1 cellular context compared by ENCODE assay signal in genomic region chr7:87345166-87345927, GRCh38.
TF ChIP-seq lines count a peak whose summit lies in the region.

A gene with protein sequence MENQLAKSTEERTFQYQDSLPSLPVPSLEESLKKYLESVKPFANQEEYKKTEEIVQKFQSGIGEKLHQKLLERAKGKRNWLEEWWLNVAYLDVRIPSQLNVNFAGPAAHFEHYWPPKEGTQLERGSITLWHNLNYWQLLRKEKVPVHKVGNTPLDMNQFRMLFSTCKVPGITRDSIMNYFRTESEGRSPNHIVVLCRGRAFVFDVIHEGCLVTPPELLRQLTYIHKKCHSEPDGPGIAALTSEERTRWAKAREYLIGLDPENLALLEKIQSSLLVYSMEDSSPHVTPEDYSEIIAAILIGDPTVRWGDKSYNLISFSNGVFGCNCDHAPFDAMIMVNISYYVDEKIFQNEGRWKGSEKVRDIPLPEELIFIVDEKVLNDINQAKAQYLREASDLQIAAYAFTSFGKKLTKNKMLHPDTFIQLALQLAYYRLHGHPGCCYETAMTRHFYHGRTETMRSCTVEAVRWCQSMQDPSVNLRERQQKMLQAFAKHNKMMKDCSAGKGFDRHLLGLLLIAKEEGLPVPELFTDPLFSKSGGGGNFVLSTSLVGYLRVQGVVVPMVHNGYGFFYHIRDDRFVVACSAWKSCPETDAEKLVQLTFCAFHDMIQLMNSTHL (plus strand): TSS chr7:87345664. CDS start chr7:87349069, 3,405 bp downstream.

TF ChIP-seq in GM12878, 131 proteins besides CTCF, POLR2A, EP300 and RAD21 (continued from another document and continues in another):
- TF ChIP-seq IRF5 (IDR thresholded peaks at IDR 0.05; ENCODE audit: borderline replicate concordance) (no peak), STAT1 (conservative IDR thresholded peaks at IDR 0.05) (no peak), ZNF207 (IDR thresholded peaks at IDR 0.05; ENCODE audit: borderline replicate concordance) (no peak), TCF7 (IDR thresholded peaks at IDR 0.05; ENCODE audit: borderline replicate concordance) (no peak), GATAD2B (conservative IDR thresholded peaks at IDR 0.05; ENCODE audit: low read depth) (peak; percentile 93), MYC (IDR thresholded peaks at IDR 0.05; ENCODE audit: insufficient read depth, insufficient read length, insufficient replicate concordance, low read length, severe bottlenecking) (no peak), RUNX3 (IDR thresholded peaks at IDR 0.05; ENCODE audit: low read length) (peak; percentile 75), RELA (IDR thresholded peaks at IDR 0.05; ENCODE audit: borderline replicate concordance, partially characterized antibody) (no peak), USF1 (IDR thresholded peaks at IDR 0.05; ENCODE audit: borderline replicate concordance, extremely low read length, insufficient read depth, low read depth, low read length) (no peak), IKZF1 (conservative IDR thresholded peaks at IDR 0.05) (peak; percentile 86), FOS (IDR thresholded peaks at IDR 0.05; ENCODE audit: borderline replicate concordance, extremely low read depth, insufficient read length) (peak; percentile 31), PAX8 (IDR thresholded peaks at IDR 0.05) (no peak), ZSCAN29 (IDR thresholded peaks at IDR 0.05) (no peak), TARDBP (IDR thresholded peaks at IDR 0.05; ENCODE audit: borderline replicate concordance) (no peak), SREBF2 (IDR thresholded peaks at IDR 0.05; ENCODE audit: low read length) (no peak), SUZ12 (IDR thresholded peaks at IDR 0.05; ENCODE audit: unreplicated experiment) (no peak), CUX1 (IDR thresholded peaks at IDR 0.05; ENCODE audit: insufficient replicate concordance, low read depth, low read length) (no peak), KAT2A (conservative IDR thresholded peaks at IDR 0.05; ENCODE audit: control insufficient read depth, low read depth, low read length) (no peak), WRNIP1 (IDR thresholded peaks at IDR 0.05; ENCODE audit: borderline replicate concordance, low read depth, low read length) (no peak), YBX1 (IDR thresholded peaks at IDR 0.05) (no peak), MTA3 (IDR thresholded peaks at IDR 0.05; ENCODE audit: borderline replicate concordance, low read length) (no peak), NFIC (IDR thresholded peaks at IDR 0.05; ENCODE audit: low read depth, low read length) (no peak), YY1 (IDR thresholded peaks at IDR 0.05; ENCODE audit: low read depth, low read length) (0 out of 2 replicates have a peak, but pooled peaks have one; percentile 11), BRCA1 (IDR thresholded peaks at IDR 0.05; ENCODE audit: low read depth, low read length) (no peak), TBL1XR1 (IDR thresholded peaks at IDR 0.05; ENCODE audit: low read depth, low read length) (no peak), SMARCA5 (IDR thresholded peaks at IDR 0.05) (0 out of 2 replicates have a peak, but pooled peaks have one; percentile 12), BMI1 (IDR thresholded peaks at IDR 0.05; ENCODE audit: borderline replicate concordance) (no peak), SIX5 (IDR thresholded peaks at IDR 0.05; ENCODE audit: low read depth, low read length, severe bottlenecking) (no peak), NBN (IDR thresholded peaks at IDR 0.05) (no peak), ZBED1 (IDR thresholded peaks at IDR 0.05; ENCODE audit: borderline replicate concordance) (no peak)
- TF ChIP-seq, protein P1, sequence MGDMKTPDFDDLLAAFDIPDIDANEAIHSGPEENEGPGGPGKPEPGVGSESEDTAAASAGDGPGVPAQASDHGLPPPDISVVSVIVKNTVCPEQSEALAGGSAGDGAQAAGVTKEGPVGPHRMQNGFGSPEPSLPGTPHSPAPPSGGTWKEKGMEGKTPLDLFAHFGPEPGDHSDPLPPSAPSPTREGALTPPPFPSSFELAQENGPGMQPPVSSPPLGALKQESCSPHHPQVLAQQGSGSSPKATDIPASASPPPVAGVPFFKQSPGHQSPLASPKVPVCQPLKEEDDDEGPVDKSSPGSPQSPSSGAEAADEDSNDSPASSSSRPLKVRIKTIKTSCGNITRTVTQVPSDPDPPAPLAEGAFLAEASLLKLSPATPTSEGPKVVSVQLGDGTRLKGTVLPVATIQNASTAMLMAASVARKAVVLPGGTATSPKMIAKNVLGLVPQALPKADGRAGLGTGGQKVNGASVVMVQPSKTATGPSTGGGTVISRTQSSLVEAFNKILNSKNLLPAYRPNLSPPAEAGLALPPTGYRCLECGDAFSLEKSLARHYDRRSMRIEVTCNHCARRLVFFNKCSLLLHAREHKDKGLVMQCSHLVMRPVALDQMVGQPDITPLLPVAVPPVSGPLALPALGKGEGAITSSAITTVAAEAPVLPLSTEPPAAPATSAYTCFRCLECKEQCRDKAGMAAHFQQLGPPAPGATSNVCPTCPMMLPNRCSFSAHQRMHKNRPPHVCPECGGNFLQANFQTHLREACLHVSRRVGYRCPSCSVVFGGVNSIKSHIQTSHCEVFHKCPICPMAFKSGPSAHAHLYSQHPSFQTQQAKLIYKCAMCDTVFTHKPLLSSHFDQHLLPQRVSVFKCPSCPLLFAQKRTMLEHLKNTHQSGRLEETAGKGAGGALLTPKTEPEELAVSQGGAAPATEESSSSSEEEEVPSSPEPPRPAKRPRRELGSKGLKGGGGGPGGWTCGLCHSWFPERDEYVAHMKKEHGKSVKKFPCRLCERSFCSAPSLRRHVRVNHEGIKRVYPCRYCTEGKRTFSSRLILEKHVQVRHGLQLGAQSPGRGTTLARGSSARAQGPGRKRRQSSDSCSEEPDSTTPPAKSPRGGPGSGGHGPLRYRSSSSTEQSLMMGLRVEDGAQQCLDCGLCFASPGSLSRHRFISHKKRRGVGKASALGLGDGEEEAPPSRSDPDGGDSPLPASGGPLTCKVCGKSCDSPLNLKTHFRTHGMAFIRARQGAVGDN (IDR thresholded peaks at IDR 0.05) = peak; percentile 38; the same call in 1 of the 2 replicates
- TF ChIP-seq, protein P2, sequence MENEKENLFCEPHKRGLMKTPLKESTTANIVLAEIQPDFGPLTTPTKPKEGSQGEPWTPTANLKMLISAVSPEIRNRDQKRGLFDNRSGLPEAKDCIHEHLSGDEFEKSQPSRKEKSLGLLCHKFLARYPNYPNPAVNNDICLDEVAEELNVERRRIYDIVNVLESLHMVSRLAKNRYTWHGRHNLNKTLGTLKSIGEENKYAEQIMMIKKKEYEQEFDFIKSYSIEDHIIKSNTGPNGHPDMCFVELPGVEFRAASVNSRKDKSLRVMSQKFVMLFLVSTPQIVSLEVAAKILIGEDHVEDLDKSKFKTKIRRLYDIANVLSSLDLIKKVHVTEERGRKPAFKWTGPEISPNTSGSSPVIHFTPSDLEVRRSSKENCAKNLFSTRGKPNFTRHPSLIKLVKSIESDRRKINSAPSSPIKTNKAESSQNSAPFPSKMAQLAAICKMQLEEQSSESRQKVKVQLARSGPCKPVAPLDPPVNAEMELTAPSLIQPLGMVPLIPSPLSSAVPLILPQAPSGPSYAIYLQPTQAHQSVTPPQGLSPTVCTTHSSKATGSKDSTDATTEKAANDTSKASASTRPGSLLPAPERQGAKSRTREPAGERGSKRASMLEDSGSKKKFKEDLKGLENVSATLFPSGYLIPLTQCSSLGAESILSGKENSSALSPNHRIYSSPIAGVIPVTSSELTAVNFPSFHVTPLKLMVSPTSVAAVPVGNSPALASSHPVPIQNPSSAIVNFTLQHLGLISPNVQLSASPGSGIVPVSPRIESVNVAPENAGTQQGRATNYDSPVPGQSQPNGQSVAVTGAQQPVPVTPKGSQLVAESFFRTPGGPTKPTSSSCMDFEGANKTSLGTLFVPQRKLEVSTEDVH (IDR thresholded peaks at IDR 0.05; ENCODE audit: low read depth, partially characterized antibody) = no peak
- TF ChIP-seq, protein P3, sequence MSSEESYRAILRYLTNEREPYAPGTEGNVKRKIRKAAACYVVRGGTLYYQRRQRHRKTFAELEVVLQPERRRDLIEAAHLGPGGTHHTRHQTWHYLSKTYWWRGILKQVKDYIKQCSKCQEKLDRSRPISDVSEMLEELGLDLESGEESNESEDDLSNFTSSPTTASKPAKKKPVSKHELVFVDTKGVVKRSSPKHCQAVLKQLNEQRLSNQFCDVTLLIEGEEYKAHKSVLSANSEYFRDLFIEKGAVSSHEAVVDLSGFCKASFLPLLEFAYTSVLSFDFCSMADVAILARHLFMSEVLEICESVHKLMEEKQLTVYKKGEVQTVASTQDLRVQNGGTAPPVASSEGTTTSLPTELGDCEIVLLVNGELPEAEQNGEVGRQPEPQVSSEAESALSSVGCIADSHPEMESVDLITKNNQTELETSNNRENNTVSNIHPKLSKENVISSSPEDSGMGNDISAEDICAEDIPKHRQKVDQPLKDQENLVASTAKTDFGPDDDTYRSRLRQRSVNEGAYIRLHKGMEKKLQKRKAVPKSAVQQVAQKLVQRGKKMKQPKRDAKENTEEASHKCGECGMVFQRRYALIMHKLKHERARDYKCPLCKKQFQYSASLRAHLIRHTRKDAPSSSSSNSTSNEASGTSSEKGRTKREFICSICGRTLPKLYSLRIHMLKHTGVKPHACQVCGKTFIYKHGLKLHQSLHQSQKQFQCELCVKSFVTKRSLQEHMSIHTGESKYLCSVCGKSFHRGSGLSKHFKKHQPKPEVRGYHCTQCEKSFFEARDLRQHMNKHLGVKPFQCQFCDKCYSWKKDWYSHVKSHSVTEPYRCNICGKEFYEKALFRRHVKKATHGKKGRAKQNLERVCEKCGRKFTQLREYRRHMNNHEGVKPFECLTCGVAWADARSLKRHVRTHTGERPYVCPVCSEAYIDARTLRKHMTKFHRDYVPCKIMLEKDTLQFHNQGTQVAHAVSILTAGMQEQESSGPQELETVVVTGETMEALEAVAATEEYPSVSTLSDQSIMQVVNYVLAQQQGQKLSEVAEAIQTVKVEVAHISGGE (CRISPR knock-in tag; IDR thresholded peaks at IDR 0.05) = no peak
- TF ChIP-seq, protein P4, sequence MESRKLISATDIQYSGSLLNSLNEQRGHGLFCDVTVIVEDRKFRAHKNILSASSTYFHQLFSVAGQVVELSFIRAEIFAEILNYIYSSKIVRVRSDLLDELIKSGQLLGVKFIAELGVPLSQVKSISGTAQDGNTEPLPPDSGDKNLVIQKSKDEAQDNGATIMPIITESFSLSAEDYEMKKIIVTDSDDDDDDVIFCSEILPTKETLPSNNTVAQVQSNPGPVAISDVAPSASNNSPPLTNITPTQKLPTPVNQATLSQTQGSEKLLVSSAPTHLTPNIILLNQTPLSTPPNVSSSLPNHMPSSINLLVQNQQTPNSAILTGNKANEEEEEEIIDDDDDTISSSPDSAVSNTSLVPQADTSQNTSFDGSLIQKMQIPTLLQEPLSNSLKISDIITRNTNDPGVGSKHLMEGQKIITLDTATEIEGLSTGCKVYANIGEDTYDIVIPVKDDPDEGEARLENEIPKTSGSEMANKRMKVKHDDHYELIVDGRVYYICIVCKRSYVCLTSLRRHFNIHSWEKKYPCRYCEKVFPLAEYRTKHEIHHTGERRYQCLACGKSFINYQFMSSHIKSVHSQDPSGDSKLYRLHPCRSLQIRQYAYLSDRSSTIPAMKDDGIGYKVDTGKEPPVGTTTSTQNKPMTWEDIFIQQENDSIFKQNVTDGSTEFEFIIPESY (IDR thresholded peaks at IDR 0.05) = no peak
- TF ChIP-seq, protein P5, sequence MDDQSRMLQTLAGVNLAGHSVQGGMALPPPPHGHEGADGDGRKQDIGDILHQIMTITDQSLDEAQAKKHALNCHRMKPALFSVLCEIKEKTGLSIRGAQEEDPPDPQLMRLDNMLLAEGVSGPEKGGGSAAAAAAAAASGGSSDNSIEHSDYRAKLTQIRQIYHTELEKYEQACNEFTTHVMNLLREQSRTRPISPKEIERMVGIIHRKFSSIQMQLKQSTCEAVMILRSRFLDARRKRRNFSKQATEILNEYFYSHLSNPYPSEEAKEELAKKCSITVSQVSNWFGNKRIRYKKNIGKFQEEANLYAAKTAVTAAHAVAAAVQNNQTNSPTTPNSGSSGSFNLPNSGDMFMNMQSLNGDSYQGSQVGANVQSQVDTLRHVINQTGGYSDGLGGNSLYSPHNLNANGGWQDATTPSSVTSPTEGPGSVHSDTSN (IDR thresholded peaks at IDR 0.05; ENCODE audit: insufficient replicate concordance, low read depth, low read length) = peak; percentile 85
